ENCODE assay signal across 12 cellular contexts in genomic region chr2:199431748-199432213, GRCh38.
DNase-seq lines count a peak whose midpoint lies in the region; ATAC-seq lines count a peak whose summit lies in the region.
"Had no signal": no experiment of that assay in that cellular context is flagged by ENCODE, and none has a peak within 500 bp of the region (broad histone marks: within the 10 kb centered on the region; RNA-seq: fewer than 3 reads in every experiment).

No MANE protein-coding gene starts in this region.

- H3K36me3 ChIP-seq in HUES48 (ENCODE audit: control insufficient read depth, insufficient read depth, low read length): no peaks in the 10 kb centered on the region
- no peaks in the 10 kb centered on the region for H3K36me3 ChIP-seq in iPS-18a (ENCODE audit: control insufficient read depth, low read depth, low read length)
- H3K36me3 ChIP-seq: BE2C had no signal

- H3K4me1 ChIP-seq in HUES48 (ENCODE audit: control insufficient read depth, insufficient read depth, low read length) (peaks cover 40% of the 10 kb centered on the region), iPS-18a (ENCODE audit: control insufficient read depth, low read depth, low read length) (peaks cover 36% of the 10 kb centered on the region)
- H3K4me1 ChIP-seq: BE2C had no signal

- no peaks in the 10 kb centered on the region for H3K9me3 ChIP-seq in HUES48 (ENCODE audit: control insufficient read depth, insufficient read depth, low read length)
- H3K9me3 ChIP-seq in iPS-18a (ENCODE audit: control insufficient read depth, low read depth, low read length): no peaks in the 10 kb centered on the region
- H3K9me3 ChIP-seq: BE2C had no signal

- H3K27ac ChIP-seq in HUES48 (ENCODE audit: low read depth, low read length) (peak overlapping the region; percentile 80), iPS-18a (ENCODE audit: low read length) (peak overlapping the region; percentile 8)

- no peak for ATAC-seq in HG02938 (IDR thresholded peaks at IDR 0.05; ENCODE audit: unreplicated experiment)
- no peak for ATAC-seq in GM18867 (IDR thresholded peaks at IDR 0.05; ENCODE audit: unreplicated experiment)
- ATAC-seq: sciatic nerve had no signal

- DNase-seq in COLO829 (ENCODE audit: low spot score): peak; percentile 54
- peak; percentile 15 for DNase-seq in amniotic epithelial cell (ENCODE audit: low read depth)
- no peak for DNase-seq in AML-193 (lab: John Stamatoyannopoulos, UW)
- DNase-seq in stimulated activated CD4-positive, alpha-beta T cell treated with anti-CD3 and anti-CD28 coated beads, Interleukin-4, amount 100 ng/mL, for 24 hours: no peak
- DNase-seq: BE2C, Karpas-422, kidney glomerular epithelial cell had no signal

- no peaks in the 10 kb centered on the region for H3K27me3 ChIP-seq in HUES48 (ENCODE audit: control insufficient read depth, insufficient read depth, low read length)
- H3K27me3 ChIP-seq in iPS-18a (ENCODE audit: control insufficient read depth, insufficient read depth, low read length): no peaks in the 10 kb centered on the region
- H3K27me3 ChIP-seq: BE2C had no signal

- H3K4me3 ChIP-seq in HUES48 (ENCODE audit: low read depth, low read length) (peak overlapping the region; percentile 37), iPS-18a (ENCODE audit: low read length) (peak overlapping the region; percentile 51)

- H3K9ac ChIP-seq in HUES48 (ENCODE audit: low read depth, low read length): peak overlapping the region; percentile 41; the same call in 1 of the 2 replicates
- H3K9ac ChIP-seq in iPS-18a (ENCODE audit: low read length): peak overlapping the region; percentile 30

Comparison
In these comparisons a context has a peak if more than half of its experiments do, and no peak if none do; other contexts are left out.
1. DNase-seq: peak in COLO829 (single experiment) and amniotic epithelial cell (single experiment); none in AML-193 (0 of 2) and stimulated activated CD4-positive, alpha-beta T cell treated with anti-CD3 and anti-CD28 coated beads, Interleukin-4, amount 100 ng/mL, for 24 hours (single experiment).